ENCODE assay signal across 3 cellular contexts in the genomic region with DNA sequence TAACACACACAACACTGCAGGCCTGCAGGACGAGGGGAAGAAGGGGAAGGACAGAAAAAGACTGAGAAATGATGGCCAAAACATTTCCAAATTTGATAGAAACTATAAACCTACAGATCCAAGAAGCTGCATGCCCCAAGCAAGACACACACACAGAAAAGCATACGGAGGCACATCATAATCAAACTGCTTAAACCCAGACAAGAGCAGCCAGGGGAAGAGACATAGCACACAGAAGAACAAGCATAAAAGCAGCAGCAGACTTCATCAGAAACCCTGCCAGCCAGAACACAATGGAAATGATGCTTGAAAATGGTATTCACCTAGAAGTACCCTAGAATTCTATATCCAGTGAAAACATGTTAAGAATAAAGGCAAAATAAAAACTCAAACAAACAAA.
A peak's percentile ranks its signal among the peaks of the same experiment; 100 is the strongest.
TF ChIP-seq lines count a peak whose summit lies in the region.

No MANE protein-coding gene starts in this region.

TF ChIP-seq in IMR-90, 13 proteins besides CTCF, POLR2A, EP300 and RAD21:
- no peak for TF ChIP-seq CHD1 (IDR thresholded peaks at IDR 0.05; ENCODE audit: low read depth, low read length)
- no peak for TF ChIP-seq CEBPB (IDR thresholded peaks at IDR 0.05; ENCODE audit: low read depth, low read length)
- no peak for TF ChIP-seq NFE2L2 (IDR thresholded peaks at IDR 0.05; ENCODE audit: low read depth, low read length)
- no peak for TF ChIP-seq ELK1 (IDR thresholded peaks at IDR 0.05; ENCODE audit: borderline replicate concordance, low read depth, low read length)
- TF ChIP-seq BHLHE40 (IDR thresholded peaks at IDR 0.05; ENCODE audit: low read depth, low read length) = no peak
- TF ChIP-seq SMC3 (IDR thresholded peaks at IDR 0.05; ENCODE audit: low read depth, low read length) = no peak
- no peak for TF ChIP-seq MXI1 (IDR thresholded peaks at IDR 0.05; ENCODE audit: borderline replicate concordance, low read depth, low read length)
- TF ChIP-seq, protein P1, sequence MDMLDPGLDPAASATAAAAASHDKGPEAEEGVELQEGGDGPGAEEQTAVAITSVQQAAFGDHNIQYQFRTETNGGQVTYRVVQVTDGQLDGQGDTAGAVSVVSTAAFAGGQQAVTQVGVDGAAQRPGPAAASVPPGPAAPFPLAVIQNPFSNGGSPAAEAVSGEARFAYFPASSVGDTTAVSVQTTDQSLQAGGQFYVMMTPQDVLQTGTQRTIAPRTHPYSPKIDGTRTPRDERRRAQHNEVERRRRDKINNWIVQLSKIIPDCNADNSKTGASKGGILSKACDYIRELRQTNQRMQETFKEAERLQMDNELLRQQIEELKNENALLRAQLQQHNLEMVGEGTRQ (IDR thresholded peaks at IDR 0.05; ENCODE audit: low read depth, low read length) = no peak
- no peak for TF ChIP-seq RCOR1 (IDR thresholded peaks at IDR 0.05; ENCODE audit: insufficient replicate concordance, low read length)
- no peak for TF ChIP-seq FOS (IDR thresholded peaks at IDR 0.05; ENCODE audit: low read depth, low read length)
- no peak for TF ChIP-seq MAFK (IDR thresholded peaks at IDR 0.05; ENCODE audit: low read depth, low read length)
- no peak for TF ChIP-seq MAZ (IDR thresholded peaks at IDR 0.05; ENCODE audit: borderline replicate concordance, low read depth, low read length)

TF ChIP-seq in H1, 55 proteins besides CTCF, POLR2A, EP300 and RAD21:
- TF ChIP-seq SP1 (IDR thresholded peaks at IDR 0.05; ENCODE audit: low read depth, low read length) (no peak), TBP (IDR thresholded peaks at IDR 0.05; ENCODE audit: low read depth, low read length) (no peak), NRF1 (IDR thresholded peaks at IDR 0.05; ENCODE audit: low read depth, low read length) (no peak)

TF ChIP-seq in neural cell, 6 proteins besides CTCF, POLR2A, EP300 and RAD21:
- no peak for TF ChIP-seq EZH2 (IDR thresholded peaks at IDR 0.05; ENCODE audit: borderline replicate concordance, insufficient read depth, low read length, poor library complexity, severe bottlenecking)
- TF ChIP-seq, protein P2, sequence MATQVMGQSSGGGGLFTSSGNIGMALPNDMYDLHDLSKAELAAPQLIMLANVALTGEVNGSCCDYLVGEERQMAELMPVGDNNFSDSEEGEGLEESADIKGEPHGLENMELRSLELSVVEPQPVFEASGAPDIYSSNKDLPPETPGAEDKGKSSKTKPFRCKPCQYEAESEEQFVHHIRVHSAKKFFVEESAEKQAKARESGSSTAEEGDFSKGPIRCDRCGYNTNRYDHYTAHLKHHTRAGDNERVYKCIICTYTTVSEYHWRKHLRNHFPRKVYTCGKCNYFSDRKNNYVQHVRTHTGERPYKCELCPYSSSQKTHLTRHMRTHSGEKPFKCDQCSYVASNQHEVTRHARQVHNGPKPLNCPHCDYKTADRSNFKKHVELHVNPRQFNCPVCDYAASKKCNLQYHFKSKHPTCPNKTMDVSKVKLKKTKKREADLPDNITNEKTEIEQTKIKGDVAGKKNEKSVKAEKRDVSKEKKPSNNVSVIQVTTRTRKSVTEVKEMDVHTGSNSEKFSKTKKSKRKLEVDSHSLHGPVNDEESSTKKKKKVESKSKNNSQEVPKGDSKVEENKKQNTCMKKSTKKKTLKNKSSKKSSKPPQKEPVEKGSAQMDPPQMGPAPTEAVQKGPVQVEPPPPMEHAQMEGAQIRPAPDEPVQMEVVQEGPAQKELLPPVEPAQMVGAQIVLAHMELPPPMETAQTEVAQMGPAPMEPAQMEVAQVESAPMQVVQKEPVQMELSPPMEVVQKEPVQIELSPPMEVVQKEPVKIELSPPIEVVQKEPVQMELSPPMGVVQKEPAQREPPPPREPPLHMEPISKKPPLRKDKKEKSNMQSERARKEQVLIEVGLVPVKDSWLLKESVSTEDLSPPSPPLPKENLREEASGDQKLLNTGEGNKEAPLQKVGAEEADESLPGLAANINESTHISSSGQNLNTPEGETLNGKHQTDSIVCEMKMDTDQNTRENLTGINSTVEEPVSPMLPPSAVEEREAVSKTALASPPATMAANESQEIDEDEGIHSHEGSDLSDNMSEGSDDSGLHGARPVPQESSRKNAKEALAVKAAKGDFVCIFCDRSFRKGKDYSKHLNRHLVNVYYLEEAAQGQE (IDR thresholded peaks at IDR 0.05; ENCODE audit: borderline replicate concordance) = peak; percentile 21
TF ChIP-seq in neural cell: peak in this region for 1.
